ENCODE assay signal across 11 cellular contexts in the genomic region with DNA sequence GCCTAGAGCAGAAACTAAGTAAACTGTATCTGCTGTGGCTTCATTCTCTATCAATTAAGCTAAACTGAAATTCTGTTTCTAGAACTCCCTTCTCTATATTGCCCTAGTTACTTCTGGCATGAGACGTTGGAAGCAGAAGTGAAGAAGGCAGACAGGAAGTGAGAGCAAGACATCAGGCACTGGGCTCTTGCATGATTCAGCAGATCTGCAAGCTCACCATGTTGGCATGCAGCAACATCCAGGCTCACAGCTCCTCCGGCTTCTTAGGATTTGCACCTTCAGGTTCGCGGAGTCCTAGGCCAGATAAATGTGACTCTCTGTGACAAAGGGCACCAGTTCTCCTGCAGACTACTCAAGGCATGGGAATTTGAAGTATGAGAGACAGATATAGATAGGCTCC.
A peak's percentile ranks its signal among the peaks of the same experiment; 100 is the strongest.
DNase-seq lines count a peak whose midpoint lies in the region; ATAC-seq, FAIRE-seq and TF ChIP-seq lines count a peak whose summit lies in the region.
"Had no signal": no experiment of that assay in that cellular context is flagged by ENCODE, and none has a peak within 500 bp of the region (broad histone marks: within the 10 kb centered on the region; RNA-seq: fewer than 3 reads in every experiment).

No MANE protein-coding gene starts in this region.

- no peaks in the 10 kb centered on the region for H3K36me3 ChIP-seq in MM.1S (replicated peaks; ENCODE audit: insufficient read depth, low read length)
- H3K36me3 ChIP-seq in bronchial epithelial cell (ENCODE audit: control insufficient read depth, insufficient read depth, low read length), result no peaks in the 10 kb centered on the region
- no peaks in the 10 kb centered on the region for H3K36me3 ChIP-seq in naive thymus-derived CD4-positive, alpha-beta T cell (ENCODE audit: control insufficient read depth in 2 of 3, insufficient read depth in 3 of 3, low read length in 3 of 3)
- H3K36me3 ChIP-seq in transverse colon, result no peaks in the 10 kb centered on the region
- H3K36me3 ChIP-seq in small intestine (ENCODE audit: control insufficient read depth in 2 of 2, insufficient read depth in 2 of 2, low read length in 2 of 2), result no peaks in the 10 kb centered on the region
- H3K36me3 ChIP-seq: spleen had no signal

- H3K4me3 Mint-ChIP-seq in naive thymus-derived CD4-positive, alpha-beta T cell, result no peak overlapping the region

- peak; percentile 52 for FAIRE-seq in bronchial epithelial cell (lab: Jason Lieb, UNC)
- FAIRE-seq in small intestine (lab: Jason Lieb, UNC), result no peak

- in situ Hi-C loops in transverse colon (cut with MboI; ENCODE audit: low pct_ligation_motif_present in 1 of 4, low pct_unique_long_range_greater_than_20kb in 1 of 4, low sequenced_read_pairs in 3 of 4), result no loop called here

- CTCF ChIA-PET in naive thymus-derived CD4-positive, alpha-beta T cell (lab: Charles Lee), result no interaction called here

- peak overlapping the region; percentile 44 for H2AFZ ChIP-seq in MM.1S (ENCODE audit: low read length)

- H3K36me3 Mint-ChIP-seq in naive thymus-derived CD4-positive, alpha-beta T cell, result no peaks in the 10 kb centered on the region

- H3K27ac ChIP-seq in MM.1S (ENCODE audit: low read length), result no peak overlapping the region
- H3K27ac ChIP-seq in naive thymus-derived CD4-positive, alpha-beta T cell (ENCODE audit: low read depth, low read length), result no peak overlapping the region
- no peak overlapping the region for H3K27ac ChIP-seq in transverse colon
- no peak overlapping the region for H3K27ac ChIP-seq in small intestine (ENCODE audit: low read depth in 1 of 2, low read length in 1 of 2)
- H3K27ac ChIP-seq: KMS-11, spleen had no signal

- no peaks in the 10 kb centered on the region for H4K20me1 ChIP-seq in MM.1S (ENCODE audit: insufficient read depth, low read length)

- peaks cover 0 to 38% (median 8%) of the 10 kb centered on the region in 11 donors for H3K9me3 Mint-ChIP-seq in naive thymus-derived CD4-positive, alpha-beta T cell

- no peak overlapping the region for H3K9ac ChIP-seq in MM.1S (ENCODE audit: low read length)
- H3K9ac ChIP-seq: KMS-11 had no signal

- TF ChIP-seq EP300 in transverse colon (IDR thresholded peaks at IDR 0.05; ENCODE audit: low read depth), result no peak

- H3K4me2 ChIP-seq in MM.1S (ENCODE audit: low read depth, low read length), result 0 out of 2 replicates have a peak overlapping the region, but pooled peaks have one; percentile 10
- H3K4me2 ChIP-seq: KMS-11 had no signal

- no peak for TF ChIP-seq CTCF in MM.1S (IDR thresholded peaks at IDR 0.05; ENCODE audit: low read length)
- no peak for TF ChIP-seq CTCF in bronchial epithelial cell (IDR thresholded peaks at IDR 0.05; ENCODE audit: insufficient read depth, low read length, severe bottlenecking)
- TF ChIP-seq CTCF in transverse colon (IDR thresholded peaks at IDR 0.05), result no peak

- H3K4me1 Mint-ChIP-seq in naive thymus-derived CD4-positive, alpha-beta T cell, result peaks cover 0 to 2% (median 0%) of the 10 kb centered on the region in 7 donors

- H3F3A ChIP-seq in MM.1S (ENCODE audit: insufficient read depth, low read length), result no peaks in the 10 kb centered on the region

- H3K27me3 ChIP-seq in MM.1S (replicated peaks; ENCODE audit: insufficient read depth, low read length) (no peaks in the 10 kb centered on the region), bronchial epithelial cell (ENCODE audit: control insufficient read depth, insufficient read depth, low read length) (no peaks in the 10 kb centered on the region), transverse colon (no peaks in the 10 kb centered on the region), small intestine (ENCODE audit: control insufficient read depth in 2 of 2, insufficient read depth in 2 of 2, low read length in 2 of 2) (no peaks in the 10 kb centered on the region)
- H3K27me3 ChIP-seq in naive thymus-derived CD4-positive, alpha-beta T cell (ENCODE audit: control insufficient read depth in 2 of 2, insufficient read depth in 2 of 2, low read length in 2 of 2), result no peaks in the 10 kb centered on the region
- H3K27me3 ChIP-seq: spleen had no signal

- intact Hi-C loops in naive thymus-derived CD4-positive, alpha-beta T cell (cut with micrococcal nuclease), result no loop called here
- intact Hi-C loops in transverse colon (cut with DNase I; ENCODE audit: low total_unique reads), result no loop called here

- peak; percentile 63 for ATAC-seq in naive thymus-derived CD4-positive, alpha-beta T cell
- no peak for ATAC-seq in HG03139 (IDR thresholded peaks at IDR 0.05; ENCODE audit: unreplicated experiment)
- ATAC-seq: HCT116 had no signal

- H3K4me1 ChIP-seq in MM.1S (ENCODE audit: low read length), result peaks cover 5% of the 10 kb centered on the region; the same call in 1 of the 2 replicates
- no peaks in the 10 kb centered on the region for H3K4me1 ChIP-seq in naive thymus-derived CD4-positive, alpha-beta T cell (ENCODE audit: control insufficient read depth in 2 of 2, insufficient read depth in 2 of 2, low read length in 2 of 2)
- no peaks in the 10 kb centered on the region for H3K4me1 ChIP-seq in transverse colon
- no peaks in the 10 kb centered on the region for H3K4me1 ChIP-seq in small intestine (ENCODE audit: control insufficient read depth in 2 of 2, insufficient read depth in 1 of 2, low read depth in 1 of 2, low read length in 1 of 2)
- H3K4me1 ChIP-seq: spleen had no signal

- H3K4me3 ChIP-seq in MM.1S (ENCODE audit: low read length), result no peak overlapping the region
- H3K4me3 ChIP-seq in bronchial epithelial cell (ENCODE audit: low read depth, low read length), result no peak overlapping the region
- no peak overlapping the region for H3K4me3 ChIP-seq in naive thymus-derived CD4-positive, alpha-beta T cell (ENCODE audit: low read length)
- no peak overlapping the region for H3K4me3 ChIP-seq in transverse colon
- no peak overlapping the region for H3K4me3 ChIP-seq in small intestine (ENCODE audit: low read depth in 1 of 2, low read length in 2 of 2)
- H3K4me3 ChIP-seq: spleen had no signal

- TF ChIP-seq POLR2A in transverse colon (IDR thresholded peaks at IDR 0.05), result no peak

- DNase-seq in GF-D8 (lab: John Stamatoyannopoulos, UW) (peak; percentile 72), MM.1S (peak; percentile 48), bronchial epithelial cell (ENCODE audit: low read depth) (peak; percentile 43), transverse colon (no peak), activated T-cell treated with anti-CD3 and anti-CD28 coated beads for 4 hours (no peak), small intestine (no peak)
- DNase-seq in naive thymus-derived CD4-positive, alpha-beta T cell, result no peak
- DNase-seq: spleen had no signal

- WGBS in transverse colon (ENCODE audit: low coverage in 1 of 2), 2 donors, result 20 to 83% methylated on average over 1 to 4 of the region's 4 CpGs
- WGBS in small intestine, 3 donors, result 72 to 76% (median 74%) methylated on average over 4 of the region's 4 CpGs

- POLR2A ChIA-PET in naive thymus-derived CD4-positive, alpha-beta T cell (lab: Charles Lee), result no interaction called here

- H3K9me3 ChIP-seq in MM.1S (replicated peaks; ENCODE audit: insufficient read depth, low read length) (no peaks in the 10 kb centered on the region), transverse colon (no peaks in the 10 kb centered on the region), small intestine (ENCODE audit: control insufficient read depth, low read depth) (no peaks in the 10 kb centered on the region)
- H3K9me3 ChIP-seq in naive thymus-derived CD4-positive, alpha-beta T cell (ENCODE audit: control insufficient read depth in 2 of 3, low read length in 3 of 3), result no peaks in the 10 kb centered on the region
- H3K9me3 ChIP-seq: spleen had no signal

- H3K79me2 ChIP-seq in MM.1S (ENCODE audit: low read length), result no peaks in the 10 kb centered on the region

- H3K9me2 ChIP-seq in MM.1S (replicated peaks; ENCODE audit: insufficient read depth, low read length), result no peaks in the 10 kb centered on the region

- no peaks in the 10 kb centered on the region for H3K27me3 Mint-ChIP-seq in naive thymus-derived CD4-positive, alpha-beta T cell

- no peak overlapping the region for H3K27ac Mint-ChIP-seq in naive thymus-derived CD4-positive, alpha-beta T cell

Comparison
In these comparisons a context has a peak if more than half of its experiments do, and no peak if none do; other contexts are left out.
1. DNase-seq: peak in GF-D8 (single experiment), MM.1S (single experiment) and bronchial epithelial cell (single experiment); none in naive thymus-derived CD4-positive, alpha-beta T cell (0 of 9), transverse colon (single experiment), activated T-cell treated with anti-CD3 and anti-CD28 coated beads for 4 hours (single experiment) and small intestine (single experiment).